In the genomic region with DNA sequence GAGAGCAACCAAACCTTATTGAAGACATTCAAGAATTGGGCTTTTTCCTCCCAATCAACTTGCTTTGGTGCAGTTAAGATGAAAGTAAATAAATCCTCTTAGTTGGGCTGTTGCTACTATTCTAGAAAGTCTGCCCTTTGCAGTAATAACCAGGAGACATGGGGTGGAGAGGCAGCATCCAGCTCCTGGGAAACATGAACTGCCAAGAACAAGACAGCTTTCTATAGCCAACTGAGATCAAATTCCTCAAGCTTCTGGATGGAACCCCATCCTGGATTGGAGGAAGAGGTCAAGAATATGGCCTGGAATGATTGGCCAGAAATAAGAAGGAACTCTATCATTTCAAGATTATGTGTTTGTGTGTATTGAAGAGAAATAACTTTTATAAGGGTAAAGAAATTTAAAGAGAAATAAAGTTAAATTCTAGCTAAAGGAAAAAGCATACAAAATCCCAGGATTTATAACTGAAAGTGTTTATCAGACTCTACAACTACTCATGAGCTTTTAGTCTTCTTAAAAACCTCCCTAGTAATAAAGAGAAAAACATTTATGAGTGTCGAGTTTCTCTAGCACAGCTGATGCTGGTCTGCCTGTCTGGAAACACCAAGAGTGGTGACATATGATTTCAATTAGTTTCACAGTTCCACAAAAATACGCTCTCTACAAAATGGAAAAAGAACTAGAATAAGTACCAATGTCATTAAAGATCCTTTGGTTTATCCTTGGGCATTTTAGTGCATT, we compare ENCODE assay signal across 23 cellular contexts.
A peak's percentile ranks its signal among the peaks of the same experiment; 100 is the strongest.
DNase-seq lines count a peak whose midpoint lies in the region; ATAC-seq and TF ChIP-seq lines count a peak whose summit lies in the region.
"Had no signal": no experiment of that assay in that cellular context is flagged by ENCODE, and none has a peak within 500 bp of the region (broad histone marks: within the 10 kb centered on the region; RNA-seq: fewer than 3 reads in every experiment).

No MANE protein-coding gene starts in this region.

- H3K36me3 ChIP-seq in adipocyte (ENCODE audit: control insufficient read depth, insufficient read depth, low read length, severe bottlenecking) = no peaks in the 10 kb centered on the region
- no peaks in the 10 kb centered on the region for H3K36me3 ChIP-seq in subcutaneous abdominal adipose tissue (ENCODE audit: control insufficient read depth in 5 of 5, insufficient read depth in 5 of 5, low read length in 5 of 5)
- H3K36me3 ChIP-seq: gastroesophageal sphincter had no signal

- peaks cover 2% of the 10 kb centered on the region for H3K36me3 Mint-ChIP-seq in effector memory CD8-positive, alpha-beta T cell (ENCODE audit: insufficient read depth)

- no peak overlapping the region for H3K4me3 Mint-ChIP-seq in effector memory CD8-positive, alpha-beta T cell
- H3K4me3 Mint-ChIP-seq: activated CD4-positive, alpha-beta T cell treated with anti-CD3 and anti-CD28 coated beads, Interleukin-2, amount 10 ng/mL, durations not matched to agents 7 days and 5 days; endodermal cell had no signal

- H3K4me1 Mint-ChIP-seq in effector memory CD8-positive, alpha-beta T cell (ENCODE audit: low read depth in 2 of 2) = no peaks in the 10 kb centered on the region
- H3K4me1 Mint-ChIP-seq: activated CD4-positive, alpha-beta T cell treated with anti-CD3 and anti-CD28 coated beads, Interleukin-2, amount 10 ng/mL, durations not matched to agents 7 days and 5 days had no signal

- no peak for TF ChIP-seq CTCF in RWPE1 (conservative IDR thresholded peaks at IDR 0.05; ENCODE audit: low read depth)

- H3K4me1 ChIP-seq in adipocyte (ENCODE audit: control insufficient read depth, insufficient read depth, low read length) (peaks cover 23% of the 10 kb centered on the region), subcutaneous abdominal adipose tissue (ENCODE audit: control insufficient read depth in 5 of 5, insufficient read depth in 5 of 5, low read length in 5 of 5) (peaks cover 0 to 4% (median 0%) of the 10 kb centered on the region in 5 donors)
- H3K4me1 ChIP-seq: gastroesophageal sphincter, parathyroid adenoma had no signal

- H3K9ac ChIP-seq in adipocyte (ENCODE audit: low read length) (peak overlapping the region; percentile 76), subcutaneous abdominal adipose tissue (ENCODE audit: low read length in 5 of 5) (no peak overlapping the region)
- H3K9ac ChIP-seq: parathyroid adenoma had no signal

- no peaks in the 10 kb centered on the region for H3K27me3 ChIP-seq in adipocyte (replicated peaks; ENCODE audit: control insufficient read depth, insufficient read depth, low read length)
- no peaks in the 10 kb centered on the region for H3K27me3 ChIP-seq in subcutaneous abdominal adipose tissue (ENCODE audit: control insufficient read depth in 5 of 5, insufficient read depth in 4 of 5, low read length in 5 of 5)
- H3K27me3 ChIP-seq: gastroesophageal sphincter had no signal

- H3K4me3 ChIP-seq in adipocyte (ENCODE audit: low read length) = peak overlapping the region; percentile 69
- H3K4me3 ChIP-seq in subcutaneous abdominal adipose tissue (ENCODE audit: low read depth in 1 of 5, low read length in 5 of 5) = no peak overlapping the region
- H3K4me3 ChIP-seq: gastroesophageal sphincter had no signal

- H3K27ac ChIP-seq in subcutaneous abdominal adipose tissue (ENCODE audit: low read depth, low read length) = peak overlapping the region; percentile 3
- no peak overlapping the region for H3K27ac ChIP-seq in RWPE1
- H3K27ac ChIP-seq: 22Rv1, parathyroid adenoma had no signal

- H3K9me3 ChIP-seq in adipocyte (ENCODE audit: control insufficient read depth, low read length) (peaks cover 9% of the 10 kb centered on the region), subcutaneous abdominal adipose tissue (ENCODE audit: control insufficient read depth in 5 of 5, low read length in 5 of 5) (peaks cover 0 to 13% (median 6%) of the 10 kb centered on the region in 5 donors)

- POLR2A ChIA-PET in RWPE1 (lab: Yijun Ruan, JAX; ENCODE audit: low non-redundant PET) = no interaction called here

- peak; percentile 17 for DNase-seq in DMS 273 (lab: John Stamatoyannopoulos, UW; ENCODE audit: unreplicated experiment)
- no peak for DNase-seq in DMS 273 treated with DMSO at 0.1 percent for 48 hours (lab: John Stamatoyannopoulos, UW)
- DNase-seq in adipocyte (ENCODE audit: low read depth) = peak; percentile 87
- no peak for DNase-seq in left ventricle myocardium superior
- DNase-seq in NCI-H446 (lab: John Stamatoyannopoulos, UW) = no peak
- no peak for DNase-seq in effector memory CD8-positive, alpha-beta T cell
- DNase-seq in RWPE1 (ENCODE audit: low spot score) = no peak
- DNase-seq: activated CD4-positive, alpha-beta T cell treated with anti-CD3 and anti-CD28 coated beads, Interleukin-2, amount 10 ng/mL, durations not matched to agents 7 days and 5 days; cerebellar nuclear complex; endodermal cell; GOT3; NCI-H146; NCI-H446 treated with DMSO at 0.1 percent for 48 hours; NK-92 treated with Interleukin-12 subunit alpha and Interleukin-12 subunit beta, amount 100 ng/mL, for 24 hours; RPMI8226; small intestine; stimulated activated CD4-positive, alpha-beta T cell treated with anti-CD3 and anti-CD28 coated beads, Interleukin-4, amount 100 ng/mL, for 4 hours; substantia nigra had no signal

- H3K27me3 Mint-ChIP-seq in effector memory CD8-positive, alpha-beta T cell = no peaks in the 10 kb centered on the region
- H3K27me3 Mint-ChIP-seq: activated CD4-positive, alpha-beta T cell treated with anti-CD3 and anti-CD28 coated beads, Interleukin-2, amount 10 ng/mL, durations not matched to agents 7 days and 5 days had no signal

- H3K9me3 Mint-ChIP-seq in effector memory CD8-positive, alpha-beta T cell = peaks cover 4 to 5% of the 10 kb centered on the region in 2 donors

- peak; percentile 50 for ATAC-seq in left ventricle myocardium superior
- ATAC-seq in effector memory CD8-positive, alpha-beta T cell (replicated peaks) = no peak
- ATAC-seq: gastroesophageal sphincter, HepG2 had no signal

- H3K27ac Mint-ChIP-seq in effector memory CD8-positive, alpha-beta T cell = no peak overlapping the region
- H3K27ac Mint-ChIP-seq: activated CD4-positive, alpha-beta T cell treated with anti-CD3 and anti-CD28 coated beads, Interleukin-2, amount 10 ng/mL, durations not matched to agents 7 days and 5 days; endodermal cell had no signal

- intact Hi-C loops in left ventricle myocardium superior (cut with micrococcal nuclease) = no loop called here

- CTCF ChIA-PET in RWPE1 (lab: Yijun Ruan, JAX) = interaction anchor here (0.6 to 0.8 kb wide), 4 partner anchors 11 to 396 kb away, joined by 3 to 5 read pairs (median 4); no protein-coding TSS in a partner anchor

Comparison
In these comparisons a context has a peak if more than half of its experiments do, and no peak if none do; other contexts are left out.
1. DNase-seq: peak in DMS 273 (single experiment) and adipocyte (single experiment); none in DMS 273 treated with DMSO at 0.1 percent for 48 hours (single experiment), left ventricle myocardium superior (single experiment), NCI-H446 (0 of 2), effector memory CD8-positive, alpha-beta T cell (0 of 3) and RWPE1 (single experiment).